ENCODE assay signal across 11 cellular contexts in genomic region chr10:69101451-69102095, GRCh38. TPM values are rescaled to one million over a fixed set of nuclear protein-coding genes. Genes with fewer than 3 reads are reported as not detected.
DNase-seq lines count a peak whose midpoint lies in the region; ATAC-seq and TF ChIP-seq lines count a peak whose summit lies in the region.
"Had no signal": no experiment of that assay in that cellular context is flagged by ENCODE, and none has a peak within 500 bp of the region (broad histone marks: within the 10 kb centered on the region; RNA-seq: fewer than 3 reads in every experiment).

No MANE protein-coding gene starts in this region.

- H3K27me3 Mint-ChIP-seq in T-helper 17 cell, result no peaks in the 10 kb centered on the region

- peaks cover 3 to 54% (median 22%) of the 10 kb centered on the region in 4 donors for H3K36me3 ChIP-seq in upper lobe of left lung

- H3K27me3 ChIP-seq in upper lobe of left lung, result no peaks in the 10 kb centered on the region
- H3K27me3 ChIP-seq: heart right ventricle had no signal

- TF ChIP-seq EP300 in upper lobe of left lung (IDR thresholded peaks at IDR 0.05), result no peak

- peak overlapping the region; percentile 84 for H3K27ac Mint-ChIP-seq in T-helper 17 cell

- ATAC-seq in T-helper 17 cell, result peak; percentile 25
- ATAC-seq in upper lobe of left lung (ENCODE audit: low FRiP score in 2 of 2), result peak; percentile 47 to 60

- H3K4me3 ChIP-seq in fibroblast of mammary gland (ENCODE audit: control insufficient read depth, low read depth, low read length) (no peak overlapping the region), upper lobe of left lung (no peak overlapping the region)
- H3K4me3 ChIP-seq: heart right ventricle had no signal

- H3K4me1 ChIP-seq in upper lobe of left lung, result peaks cover 4 to 24% (median 12%) of the 10 kb centered on the region in 4 donors

- 61 to 73% methylated on average over 6 of the region's 6 CpGs for WGBS in upper lobe of left lung, 2 donors

- TF ChIP-seq CTCF in fibroblast of mammary gland (conservative IDR thresholded peaks at IDR 0.05; ENCODE audit: control insufficient read depth, insufficient read depth, low read depth, low read length) (no peak), upper lobe of left lung (IDR thresholded peaks at IDR 0.05) (no peak)

- H3K36me3 Mint-ChIP-seq in T-helper 17 cell (ENCODE audit: low read depth), result peaks cover 17% of the 10 kb centered on the region

- peak overlapping the region in 2 of 4 donors; percentile 24 to 39 for H3K27ac ChIP-seq in upper lobe of left lung

- H3K9me3 ChIP-seq in T-helper 17 cell (ENCODE audit: control insufficient read depth, low read length, poor library complexity, severe bottlenecking), result no peaks in the 10 kb centered on the region
- no peaks in the 10 kb centered on the region for H3K9me3 ChIP-seq in upper lobe of left lung
- H3K9me3 ChIP-seq: heart right ventricle had no signal

- H3K4me3 Mint-ChIP-seq in T-helper 17 cell, result peak overlapping the region; percentile 67
- H3K4me3 Mint-ChIP-seq: neural crest cell had no signal

- peak; percentile 27 for DNase-seq in activated naive CD4-positive, alpha-beta T cell treated with Interleukin-2 at 50 U/mL for 16 hours
- no peak for DNase-seq in activated naive CD4-positive, alpha-beta T cell treated with anti-CD3 and anti-CD28 coated beads, Interleukin-2, amount 50 U/mL, for 16 hours
- DNase-seq in T-helper 17 cell (no peak), fibroblast of mammary gland (ENCODE audit: low read depth) (peak; percentile 80), upper lobe of left lung (peak in 1 of 2 donors; percentile 51), HuH-7.5 (ENCODE audit: low spot score) (no peak), SK-N-DZ (ENCODE audit: low spot score) (no peak), ecto neural progenitor cell (ENCODE audit: low spot score) (no peak)
- DNase-seq: heart right ventricle, NCI-H2107 had no signal

- H3K4me1 Mint-ChIP-seq in T-helper 17 cell, result peaks cover 28% of the 10 kb centered on the region

- no peak for TF ChIP-seq POLR2A in upper lobe of left lung (IDR thresholded peaks at IDR 0.05)

RNA-seq across cellular contexts. Expression of gene SRGN, which starts 13.7 kb away (rescaled TPM):
- total RNA-seq in T-helper 17 cell, result 100 to 1,000 TPM; 382 to 467 TPM
- total RNA-seq in upper lobe of left lung, result 100 to 1,000 TPM in 5 of 6 donors, 10 to 100 TPM in 1; 96.4 to 326 (median 203) TPM
- polyA plus RNA-seq in SK-N-DZ (2014; cell fraction: cytosol; rRNA removed), result not detected in 2 replicates
- polyA plus RNA-seq in SK-N-DZ (2014; cell fraction: nucleus; rRNA removed), result not detected in 2 replicates
- total RNA-seq: neural crest cell had no signal

RNA-seq across cellular contexts. Expression of gene VPS26A, which starts 22.4 kb away (rescaled TPM):
- total RNA-seq in T-helper 17 cell (10 to 100 TPM; 28.7 to 36.7 TPM), upper lobe of left lung (10 to 100 TPM; 18.9 to 57.7 (median 40.9) TPM)
- 19.1 and 28.5 TPM in 2 replicates for polyA plus RNA-seq in SK-N-DZ (2014; cell fraction: cytosol; rRNA removed)
- 13.1 and 21.7 TPM in 2 replicates for polyA plus RNA-seq in SK-N-DZ (2014; cell fraction: nucleus; rRNA removed)

Comparison
In these comparisons a context has a peak if more than half of its experiments do, and no peak if none do; other contexts are left out.
1. DNase-seq: peak in activated naive CD4-positive, alpha-beta T cell treated with Interleukin-2 at 50 U/mL for 16 hours (single experiment) and fibroblast of mammary gland (single experiment); none in activated naive CD4-positive, alpha-beta T cell treated with anti-CD3 and anti-CD28 coated beads, Interleukin-2, amount 50 U/mL, for 16 hours (single experiment), T-helper 17 cell (0 of 3), HuH-7.5 (single experiment), SK-N-DZ (single experiment) and ecto neural progenitor cell (single experiment).